1 cellular context compared by ENCODE assay signal in genomic region chr13:98942485-98942884, GRCh38.
TF ChIP-seq lines count a peak whose summit lies in the region.

No MANE protein-coding gene starts in this region.

TF ChIP-seq in H1, 55 proteins besides CTCF, POLR2A, EP300 and RAD21:
- TF ChIP-seq KDM1A (IDR thresholded peaks at IDR 0.05; ENCODE audit: borderline replicate concordance, low read length) (no peak), BCL11A (IDR thresholded peaks at IDR 0.05; ENCODE audit: low read depth in 2 of 2, low read length in 2 of 2) (no peak), RFX5 (IDR thresholded peaks at IDR 0.05; ENCODE audit: borderline replicate concordance, low read depth, low read length) (no peak), POU5F1 (IDR thresholded peaks at IDR 0.05; ENCODE audit: low read depth, low read length) (no peak), SP2 (IDR thresholded peaks at IDR 0.05; ENCODE audit: low read length) (no peak), TBP (IDR thresholded peaks at IDR 0.05; ENCODE audit: low read depth, low read length) (no peak), RXRA (IDR thresholded peaks at IDR 0.05; ENCODE audit: insufficient read depth, low read depth, low read length) (no peak), TCF12 (IDR thresholded peaks at IDR 0.05; ENCODE audit: low read depth, low read length) (no peak), SIRT6 (IDR thresholded peaks at IDR 0.05; ENCODE audit: low read length) (no peak), GTF2F1 (IDR thresholded peaks at IDR 0.05; ENCODE audit: borderline replicate concordance, low read depth, low read length) (no peak), CBX5 (IDR thresholded peaks at IDR 0.05; ENCODE audit: low read depth, low read length) (no peak), YY1 (IDR thresholded peaks at IDR 0.05; ENCODE audit: low read depth, low read length) (no peak), TEAD4 (IDR thresholded peaks at IDR 0.05; ENCODE audit: low read depth, low read length) (no peak), KDM5A (IDR thresholded peaks at IDR 0.05; ENCODE audit: low read length) (no peak)
TF ChIP-seq in H1: peak in this region for 0.
